Comparison of ENCODE assay signal across 19 cellular contexts in genomic region chr9:304106-304505, GRCh38.
A peak's percentile ranks its signal among the peaks of the same experiment; 100 is the strongest.
DNase-seq lines count a peak whose midpoint lies in the region; ATAC-seq, FAIRE-seq and TF ChIP-seq lines count a peak whose summit lies in the region.
"Had no signal": no experiment of that assay in that cellular context is flagged by ENCODE, and none has a peak within 500 bp of the region (broad histone marks: within the 10 kb centered on the region; RNA-seq: fewer than 3 reads in every experiment).

No MANE protein-coding gene starts in this region.

- H3K36me3 ChIP-seq in astrocyte (ENCODE audit: insufficient read depth, low read length): no peaks in the 10 kb centered on the region
- no peaks in the 10 kb centered on the region for H3K36me3 ChIP-seq in gastroesophageal sphincter
- H3K36me3 ChIP-seq in smooth muscle cell (ENCODE audit: low read depth): no peaks in the 10 kb centered on the region

- H2AFZ ChIP-seq in astrocyte (ENCODE audit: low read depth, low read length) (no peak overlapping the region), smooth muscle cell (ENCODE audit: low read depth) (no peak overlapping the region)

- H3K9me3 ChIP-seq in astrocyte (ENCODE audit: insufficient read depth, low read depth, low read length) (no peaks in the 10 kb centered on the region), gastroesophageal sphincter (no peaks in the 10 kb centered on the region), smooth muscle cell (replicated peaks; ENCODE audit: low read depth) (no peaks in the 10 kb centered on the region)
- H3K9me3 ChIP-seq: A549 had no signal

- CTCF ChIA-PET in activated CD4-positive, alpha-beta T cell treated with anti-CD3 and anti-CD28 coated beads for 36 hours (lab: Charles Lee): interaction anchor here (0.9 to 1.9 kb wide), 3 partner anchors 8 to 96 kb away, joined by 3 to 6 read pairs (median 3); no protein-coding TSS in a partner anchor

- TF ChIP-seq EP300 in gastroesophageal sphincter (IDR thresholded peaks at IDR 0.05): no peak

- H3K27me3 ChIP-seq in astrocyte (ENCODE audit: insufficient read depth, low read length) (no peaks in the 10 kb centered on the region), gastroesophageal sphincter (no peaks in the 10 kb centered on the region), smooth muscle cell (ENCODE audit: low read depth) (no peaks in the 10 kb centered on the region)

- ATAC-seq in activated CD4-positive, alpha-beta T cell treated with anti-CD3 and anti-CD28 coated beads for 36 hours: no peak
- no peak for ATAC-seq in gastroesophageal sphincter
- ATAC-seq: A549 had no signal

- H3K27me3 Mint-ChIP-seq in activated CD4-positive, alpha-beta T cell treated with anti-CD3 and anti-CD28 coated beads for 36 hours: no peaks in the 10 kb centered on the region
- no peaks in the 10 kb centered on the region for H3K27me3 Mint-ChIP-seq in astrocyte (ENCODE audit: low read depth, unreplicated experiment)
- H3K27me3 Mint-ChIP-seq: stimulated activated naive CD8-positive, alpha-beta T cell treated with anti-CD3 and anti-CD28 coated beads, Interleukin-15, Interleukin-2, amounts not matched to agents 100 ng/mL and 50 ng/mL, for 24 hours had no signal

- peak overlapping the region; percentile 77 for H3K27ac Mint-ChIP-seq in activated CD4-positive, alpha-beta T cell treated with anti-CD3 and anti-CD28 coated beads for 36 hours
- peak overlapping the region; percentile 17 for H3K27ac Mint-ChIP-seq in astrocyte (ENCODE audit: unreplicated experiment)

- intact Hi-C loops in activated CD4-positive, alpha-beta T cell treated with anti-CD3 and anti-CD28 coated beads for 36 hours (cut with DNase I, micrococcal nuclease): no loop called here

- H3K9ac ChIP-seq in astrocyte (ENCODE audit: low read length) (no peak overlapping the region), smooth muscle cell (ENCODE audit: low read depth) (peak overlapping the region; percentile 71)

- no peak for TF ChIP-seq CTCF in astrocyte (IDR thresholded peaks at IDR 0.05; ENCODE audit: insufficient read depth, low read depth, low read length)
- no peak for TF ChIP-seq CTCF in gastroesophageal sphincter (IDR thresholded peaks at IDR 0.05)
- no peak for TF ChIP-seq CTCF in smooth muscle cell (IDR thresholded peaks at IDR 0.05; ENCODE audit: borderline replicate concordance, insufficient read depth, poor library complexity, severe bottlenecking)

- H3K4me2 ChIP-seq in astrocyte (ENCODE audit: low read length) (peak overlapping the region; percentile 29), smooth muscle cell (peak overlapping the region; percentile 18)
- H3K4me2 ChIP-seq: A549 had no signal

- H3K4me1 ChIP-seq in astrocyte (ENCODE audit: insufficient read depth, low read length): no peaks in the 10 kb centered on the region
- H3K4me1 ChIP-seq in gastroesophageal sphincter: peaks cover 0 to 5% (median 0%) of the 10 kb centered on the region in 3 donors
- no peaks in the 10 kb centered on the region for H3K4me1 ChIP-seq in smooth muscle cell (ENCODE audit: low read depth)
- H3K4me1 ChIP-seq: A549 had no signal

- WGBS in gastroesophageal sphincter (ENCODE audit: low coverage in 1 of 2), 2 donors: 26 to 70% methylated on average over 4 of the region's 4 CpGs
- 73% methylated on average over 4 of the region's 4 CpGs for WGBS in smooth muscle cell (ENCODE audit: low lambda C conversion rate)

- H3K4me3 ChIP-seq in astrocyte (ENCODE audit: insufficient read depth, low read depth, low read length) (no peak overlapping the region), gastroesophageal sphincter (peak overlapping the region in 1 of 2 donors; percentile 24), smooth muscle cell (no peak overlapping the region)
- H3K4me3 ChIP-seq: A549, SK-N-MC had no signal

- no peak for FAIRE-seq in astrocyte (lab: Jason Lieb, UNC)
- FAIRE-seq: A549, endometrium had no signal

- no peaks in the 10 kb centered on the region for H3K79me2 ChIP-seq in astrocyte (ENCODE audit: insufficient read depth, low read length)
- no peaks in the 10 kb centered on the region for H3K79me2 ChIP-seq in smooth muscle cell (ENCODE audit: low read depth)

- H3F3A ChIP-seq in smooth muscle cell (ENCODE audit: low read depth): no peaks in the 10 kb centered on the region

- no peaks in the 10 kb centered on the region for H3K9me3 Mint-ChIP-seq in activated CD4-positive, alpha-beta T cell treated with anti-CD3 and anti-CD28 coated beads for 36 hours (ENCODE audit: low read depth)
- no peaks in the 10 kb centered on the region for H3K9me3 Mint-ChIP-seq in astrocyte (ENCODE audit: unreplicated experiment)
- H3K9me3 Mint-ChIP-seq: neural crest cell; stimulated activated naive CD8-positive, alpha-beta T cell treated with anti-CD3 and anti-CD28 coated beads, Interleukin-15, Interleukin-2, amounts not matched to agents 100 ng/mL and 50 ng/mL, for 24 hours had no signal

- POLR2A ChIA-PET in activated CD4-positive, alpha-beta T cell treated with anti-CD3 and anti-CD28 coated beads for 36 hours (lab: Charles Lee): no interaction called here

- TF ChIP-seq POLR2A in gastroesophageal sphincter (IDR thresholded peaks at IDR 0.05): no peak

- no peaks in the 10 kb centered on the region for H4K20me1 ChIP-seq in astrocyte (ENCODE audit: insufficient read depth, low read length)
- no peaks in the 10 kb centered on the region for H4K20me1 ChIP-seq in smooth muscle cell (ENCODE audit: low read depth)

- peaks cover 17% of the 10 kb centered on the region for H3K4me1 Mint-ChIP-seq in activated CD4-positive, alpha-beta T cell treated with anti-CD3 and anti-CD28 coated beads for 36 hours
- peaks cover 5% of the 10 kb centered on the region for H3K4me1 Mint-ChIP-seq in astrocyte (ENCODE audit: low read depth, unreplicated experiment)
- H3K4me1 Mint-ChIP-seq: neural crest cell had no signal

- H3K27ac ChIP-seq in astrocyte (ENCODE audit: low read depth, low read length): no peak overlapping the region
- H3K27ac ChIP-seq in gastroesophageal sphincter: peak overlapping the region; percentile 61 to 80 (median 74)
- peak overlapping the region; percentile 85 for H3K27ac ChIP-seq in smooth muscle cell (ENCODE audit: low read depth)
- H3K27ac ChIP-seq: A549, C4-2B, SK-N-MC had no signal

- H3K4me3 Mint-ChIP-seq in activated CD4-positive, alpha-beta T cell treated with anti-CD3 and anti-CD28 coated beads for 36 hours: peak overlapping the region; percentile 32
- H3K4me3 Mint-ChIP-seq in astrocyte (ENCODE audit: unreplicated experiment): no peak overlapping the region
- H3K4me3 Mint-ChIP-seq: neural crest cell; stimulated activated naive CD8-positive, alpha-beta T cell treated with anti-CD3 and anti-CD28 coated beads, Interleukin-15, Interleukin-2, amounts not matched to agents 100 ng/mL and 50 ng/mL, for 24 hours had no signal

- DNase-seq in activated CD4-positive, alpha-beta T cell treated with anti-CD3 and anti-CD28 coated beads for 36 hours: no peak
- DNase-seq in activated CD4-positive, alpha-beta T cell treated with anti-CD3 and anti-CD28 coated beads for 4 hours: no peak
- DNase-seq in astrocyte (ENCODE audit: low read depth) (no peak), smooth muscle cell (lab: John Stamatoyannopoulos, UW; ENCODE audit: unreplicated experiment) (no peak), ACHN (no peak), DMS153 (lab: John Stamatoyannopoulos, UW) (no peak), NOMO-1 treated with DMSO at 0.1 percent for 48 hours (lab: John Stamatoyannopoulos, UW; ENCODE audit: unreplicated experiment) (no peak)
- DNase-seq: activated T-cell treated with anti-CD3 and anti-CD28 coated beads, Interleukin-2, amount 50 U/mL, for 48 hours; DND-41; KBM-7; OCI-M1; retina had no signal

- in situ Hi-C loops in ACHN (cut with HindIII; ENCODE audit: low pct_ligation_motif_present, low pct_unique_long_range_greater_than_20kb, low sequenced_read_pairs): no loop called here

- H3K36me3 Mint-ChIP-seq in activated CD4-positive, alpha-beta T cell treated with anti-CD3 and anti-CD28 coated beads for 36 hours (ENCODE audit: low read depth): peaks cover 63% of the 10 kb centered on the region
- no peaks in the 10 kb centered on the region for H3K36me3 Mint-ChIP-seq in astrocyte (ENCODE audit: low read depth, unreplicated experiment)
